In the genomic region with DNA sequence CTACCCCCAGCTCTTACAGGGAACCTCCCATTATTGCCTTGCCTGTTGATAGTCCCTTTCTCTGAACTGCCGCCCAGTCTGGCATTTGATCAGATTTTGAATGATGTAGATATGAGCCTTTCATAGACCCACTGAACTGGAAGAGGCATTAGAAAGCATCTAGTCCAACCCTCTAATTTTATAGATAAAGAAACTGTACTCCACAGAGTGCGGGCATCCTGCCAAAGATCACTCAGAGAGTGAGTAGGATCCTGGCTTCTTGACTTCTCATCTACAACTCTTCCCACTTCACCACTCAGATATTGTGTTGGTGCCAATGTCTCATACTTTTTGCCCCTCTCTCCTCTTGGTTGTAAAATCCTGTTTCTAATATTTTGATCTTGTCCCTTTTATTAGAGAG, we compare ENCODE assay signal across 13 cellular contexts.
A peak's percentile ranks its signal among the peaks of the same experiment; 100 is the strongest.
DNase-seq lines count a peak whose midpoint lies in the region; ATAC-seq and TF ChIP-seq lines count a peak whose summit lies in the region.
"Had no signal": no experiment of that assay in that cellular context is flagged by ENCODE, and none has a peak within 500 bp of the region (broad histone marks: within the 10 kb centered on the region; RNA-seq: fewer than 3 reads in every experiment).

No MANE protein-coding gene starts in this region.

- H2AFZ ChIP-seq in IMR-90 (replicated peaks; ENCODE audit: low read length, poor library complexity), result no peak overlapping the region

- DNase-seq in IMR-90 (peak; percentile 47), NCI-H2196 treated with DMSO at 0.1 percent for 48 hours (lab: John Stamatoyannopoulos, UW; ENCODE audit: unreplicated experiment) (peak; percentile 51), astrocyte of the hippocampus (ENCODE audit: low read depth, low spot score) (peak; percentile 46), myocyte (ENCODE audit: low read depth) (peak; percentile 25), Peyer's patch (no peak), activated gamma-delta T cell (lab: John Stamatoyannopoulos, UW) (no peak), suprapubic skin (ENCODE audit: low spot score in 2 of 2) (no peak), sciatic nerve (ENCODE audit: low spot score) (no peak)
- DNase-seq: activated T-cell treated with anti-CD3 and anti-CD28 coated beads, Interleukin-2, amount 50 U/mL, for 4 hours; effector memory CD4-positive, alpha-beta T cell; HCEC 1CT had no signal

- H2BK5ac ChIP-seq in IMR-90 (ENCODE audit: low read depth, low read length, poor library complexity, severe bottlenecking), result no peak overlapping the region

- in situ Hi-C loops in IMR-90 (cut with MboI; ENCODE audit: low sequenced_read_pairs), result no loop called here

- ATAC-seq in IMR-90 (ENCODE audit: low read depth), result no peak
- ATAC-seq in sciatic nerve, result no peak
- ATAC-seq: activated T-cell treated with anti-CD3 and anti-CD28 coated beads, Interleukin-2, amount 50 U/mL, for 4 hours; left colon had no signal

- no peaks in the 10 kb centered on the region for H3K36me3 ChIP-seq in IMR-90 (ENCODE audit: control insufficient read depth, insufficient read depth, low read length)
- H3K36me3 ChIP-seq in Peyer's patch, result no peaks in the 10 kb centered on the region
- no peaks in the 10 kb centered on the region for H3K36me3 ChIP-seq in suprapubic skin
- H3K36me3 ChIP-seq: BLaER1 treated with 17β-estradiol and CSF1 and Interleukin-3, amounts not matched to agents 10 nM and 100 nM had no signal

- POLR2A ChIA-PET in IMR-90 (lab: Charles Lee; ENCODE audit: unreplicated experiment), result no interaction called here

- no peaks in the 10 kb centered on the region; the same call in 1 of the 2 replicates for H3K9me1 ChIP-seq in IMR-90 (ENCODE audit: insufficient read depth, low read length)

- TF ChIP-seq RAD21 in IMR-90 (IDR thresholded peaks at IDR 0.05; ENCODE audit: low read length), result no peak

- H2AK5ac ChIP-seq in IMR-90 (ENCODE audit: low read depth, low read length), result no peak overlapping the region

- H3K27me3 ChIP-seq in IMR-90 (ENCODE audit: control insufficient read depth, insufficient read depth, low read length) (no peaks in the 10 kb centered on the region), Peyer's patch (no peaks in the 10 kb centered on the region), suprapubic skin (no peaks in the 10 kb centered on the region)
- H3K27me3 ChIP-seq: BLaER1 treated with 17β-estradiol and CSF1 and Interleukin-3, amounts not matched to agents 10 nM and 100 nM had no signal

- no peak overlapping the region for H3K56ac ChIP-seq in IMR-90 (ENCODE audit: extremely low read depth, insufficient read depth, low read length)

- CTCF ChIA-PET in IMR-90 (lab: Yijun Ruan, JAX), result no interaction called here

- H3K4me3 ChIP-seq in IMR-90 (ENCODE audit: insufficient read depth, low read depth, low read length) (no peak overlapping the region), Peyer's patch (no peak overlapping the region), suprapubic skin (no peak overlapping the region)
- H3K4me3 ChIP-seq: BLaER1 treated with 17β-estradiol and CSF1 and Interleukin-3, amounts not matched to agents 10 nM and 100 nM had no signal

- H2BK20ac ChIP-seq in IMR-90 (ENCODE audit: low read depth, low read length), result no peak overlapping the region

- H3K23ac ChIP-seq in IMR-90 (ENCODE audit: low read depth, low read length), result no peak overlapping the region

- H4K5ac ChIP-seq in IMR-90 (ENCODE audit: low read depth, low read length), result no peak overlapping the region

- TF ChIP-seq CTCF in IMR-90 (conservative IDR thresholded peaks at IDR 0.05; ENCODE audit: low read depth, low read length) (no peak), Peyer's patch (IDR thresholded peaks at IDR 0.05) (no peak), suprapubic skin (IDR thresholded peaks at IDR 0.05) (no peak)

- H3K4ac ChIP-seq in IMR-90 (ENCODE audit: low read depth, low read length), result no peak overlapping the region

- no peak overlapping the region for H3K9ac ChIP-seq in IMR-90 (ENCODE audit: low read depth, low read length)
- H3K9ac ChIP-seq: BLaER1 treated with 17β-estradiol and CSF1 and Interleukin-3, amounts not matched to agents 10 nM and 100 nM had no signal

- no peak overlapping the region for H2AK9ac ChIP-seq in IMR-90 (replicated peaks; ENCODE audit: low read depth, low read length, poor library complexity)

- H3K79me1 ChIP-seq in IMR-90 (ENCODE audit: low read depth in 1 of 2, low read length in 2 of 2), result no peaks in the 10 kb centered on the region

- no peak overlapping the region for H3K4me2 ChIP-seq in IMR-90 (ENCODE audit: low read depth, low read length)
- H3K4me2 ChIP-seq: BLaER1 treated with 17β-estradiol and CSF1 and Interleukin-3, amounts not matched to agents 10 nM and 100 nM had no signal

- no peaks in the 10 kb centered on the region for H4K20me1 ChIP-seq in IMR-90 (ENCODE audit: insufficient read depth, low read length)
- H4K20me1 ChIP-seq: BLaER1 treated with 17β-estradiol and CSF1 and Interleukin-3, amounts not matched to agents 10 nM and 100 nM had no signal

- H4K91ac ChIP-seq in IMR-90 (ENCODE audit: insufficient read depth, low read depth, low read length), result no peak overlapping the region

- H3K9me3 ChIP-seq in IMR-90 (ENCODE audit: control insufficient read depth, insufficient read depth, low read length) (no peaks in the 10 kb centered on the region), Peyer's patch (no peaks in the 10 kb centered on the region), suprapubic skin (no peaks in the 10 kb centered on the region)

- intact Hi-C loops in IMR-90 (cut with micrococcal nuclease) (no loop called here), sciatic nerve (cut with DNase I) (no loop called here)

- H3K4me1 ChIP-seq in IMR-90 (ENCODE audit: control insufficient read depth, insufficient read depth, low read length) (peaks cover 5% of the 10 kb centered on the region), Peyer's patch (no peaks in the 10 kb centered on the region), suprapubic skin (peaks cover 12% of the 10 kb centered on the region)

- no peak overlapping the region for H4K8ac ChIP-seq in IMR-90 (ENCODE audit: low read depth in 2 of 2, low read length in 2 of 2)

- TF ChIP-seq POLR2A in IMR-90 (IDR thresholded peaks at IDR 0.05; ENCODE audit: low read depth, low read length) (no peak), Peyer's patch (IDR thresholded peaks at IDR 0.05) (no peak), suprapubic skin (IDR thresholded peaks at IDR 0.05) (no peak)

- no TSS peak for BruUV-seq in IMR-90 (replicated peaks; lab: Mats Ljungman, UMichigan)

- H2BK120ac ChIP-seq in IMR-90 (ENCODE audit: low read depth, low read length), result no peak overlapping the region

- no CpG with 5 or more reads among the region's 2 CpGs for WGBS in IMR-90 (ENCODE audit: extremely low coverage in 2 of 2, insufficient read length in 1 of 2), 2 experiments
- WGBS in suprapubic skin, result 62% methylated on average over 2 of the region's 2 CpGs

- no peak for TF ChIP-seq EP300 in suprapubic skin (IDR thresholded peaks at IDR 0.05)

- H3K27ac ChIP-seq in IMR-90 (ENCODE audit: insufficient read depth, low read length), result no peak overlapping the region
- no peak overlapping the region for H3K27ac ChIP-seq in Peyer's patch
- H3K27ac ChIP-seq in suprapubic skin, result no peak overlapping the region
- H3K27ac ChIP-seq: BLaER1 treated with 17β-estradiol and CSF1 and Interleukin-3, amounts not matched to agents 10 nM and 100 nM had no signal

- no peak overlapping the region for H2BK15ac ChIP-seq in IMR-90 (ENCODE audit: low read depth, low read length)

- no peak overlapping the region for H3K14ac ChIP-seq in IMR-90 (replicated peaks; ENCODE audit: low read depth, low read length)

- dilution Hi-C loops in IMR-90 (cut with HindIII; ENCODE audit: low sequenced_read_pairs, unreplicated experiment), result no loop called here

- H3K18ac ChIP-seq in IMR-90 (ENCODE audit: low read depth, low read length), result no peak overlapping the region

TF ChIP-seq in IMR-90, 13 proteins besides CTCF, POLR2A, EP300 and RAD21:
- TF ChIP-seq BHLHE40 (IDR thresholded peaks at IDR 0.05; ENCODE audit: low read depth, low read length) (no peak), SMC3 (IDR thresholded peaks at IDR 0.05; ENCODE audit: low read depth, low read length) (no peak), RCOR1 (IDR thresholded peaks at IDR 0.05; ENCODE audit: insufficient replicate concordance, low read length) (no peak), CHD1 (IDR thresholded peaks at IDR 0.05; ENCODE audit: low read depth, low read length) (no peak), NFE2L2 (IDR thresholded peaks at IDR 0.05; ENCODE audit: low read depth, low read length) (no peak), RFX5 (IDR thresholded peaks at IDR 0.05; ENCODE audit: low read depth, low read length) (no peak), MXI1 (IDR thresholded peaks at IDR 0.05; ENCODE audit: borderline replicate concordance, low read depth, low read length) (no peak)
- TF ChIP-seq, protein P1, sequence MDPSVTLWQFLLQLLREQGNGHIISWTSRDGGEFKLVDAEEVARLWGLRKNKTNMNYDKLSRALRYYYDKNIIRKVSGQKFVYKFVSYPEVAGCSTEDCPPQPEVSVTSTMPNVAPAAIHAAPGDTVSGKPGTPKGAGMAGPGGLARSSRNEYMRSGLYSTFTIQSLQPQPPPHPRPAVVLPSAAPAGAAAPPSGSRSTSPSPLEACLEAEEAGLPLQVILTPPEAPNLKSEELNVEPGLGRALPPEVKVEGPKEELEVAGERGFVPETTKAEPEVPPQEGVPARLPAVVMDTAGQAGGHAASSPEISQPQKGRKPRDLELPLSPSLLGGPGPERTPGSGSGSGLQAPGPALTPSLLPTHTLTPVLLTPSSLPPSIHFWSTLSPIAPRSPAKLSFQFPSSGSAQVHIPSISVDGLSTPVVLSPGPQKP (IDR thresholded peaks at IDR 0.05; ENCODE audit: borderline replicate concordance, low read depth, low read length), result no peak
- TF ChIP-seq, protein P2, sequence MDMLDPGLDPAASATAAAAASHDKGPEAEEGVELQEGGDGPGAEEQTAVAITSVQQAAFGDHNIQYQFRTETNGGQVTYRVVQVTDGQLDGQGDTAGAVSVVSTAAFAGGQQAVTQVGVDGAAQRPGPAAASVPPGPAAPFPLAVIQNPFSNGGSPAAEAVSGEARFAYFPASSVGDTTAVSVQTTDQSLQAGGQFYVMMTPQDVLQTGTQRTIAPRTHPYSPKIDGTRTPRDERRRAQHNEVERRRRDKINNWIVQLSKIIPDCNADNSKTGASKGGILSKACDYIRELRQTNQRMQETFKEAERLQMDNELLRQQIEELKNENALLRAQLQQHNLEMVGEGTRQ (IDR thresholded peaks at IDR 0.05; ENCODE audit: low read depth, low read length), result no peak

Comparison
In these comparisons a context has a peak if more than half of its experiments do, and no peak if none do; other contexts are left out.
1. DNase-seq: peak in IMR-90 (single experiment), NCI-H2196 treated with DMSO at 0.1 percent for 48 hours (single experiment), astrocyte of the hippocampus (single experiment) and myocyte (single experiment); none in Peyer's patch (0 of 3), activated gamma-delta T cell (single experiment), suprapubic skin (0 of 2) and sciatic nerve (single experiment).